Comparison of ENCODE assay signal across 17 cellular contexts in the genomic region with DNA sequence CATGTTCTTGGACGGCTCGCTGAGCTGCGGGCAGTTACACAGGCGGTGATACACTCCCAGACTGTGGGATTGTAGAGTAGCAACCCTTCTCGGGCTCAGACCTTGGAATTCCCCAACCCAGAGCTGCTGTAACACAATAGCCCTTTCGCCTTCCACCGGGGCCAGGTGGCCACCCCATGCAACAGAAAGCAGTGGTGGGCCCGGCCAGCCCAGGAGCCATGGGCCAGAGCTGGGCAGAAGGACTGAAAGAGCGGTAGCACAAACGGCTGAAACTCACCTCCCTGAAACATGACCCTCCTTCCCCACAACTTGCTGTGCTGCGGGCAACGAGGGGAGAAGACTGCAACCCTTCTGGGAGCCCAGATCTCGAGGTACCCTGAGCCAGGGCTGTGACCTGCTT.
DNase-seq lines count a peak whose midpoint lies in the region; ATAC-seq, FAIRE-seq and TF ChIP-seq lines count a peak whose summit lies in the region.
"Had no signal": no experiment of that assay in that cellular context is flagged by ENCODE, and none has a peak within 500 bp of the region (broad histone marks: within the 10 kb centered on the region; RNA-seq: fewer than 3 reads in every experiment).

No MANE protein-coding gene starts in this region.

- no peak overlapping the region for H2AFZ ChIP-seq in H1 (ENCODE audit: low read length)

- no peak overlapping the region for H3K27ac ChIP-seq in H1 (ENCODE audit: low read depth, low read length)
- H3K27ac ChIP-seq in upper lobe of right lung: no peak overlapping the region

- DNase-seq in H1 (ENCODE audit: low read depth in 1 of 2, low spot score in 2 of 2) (no peak), posterior vena cava (ENCODE audit: low spot score) (peak; percentile 67), upper lobe of right lung (no peak), T-helper 2 cell (no peak)
- DNase-seq in activated CD4-positive, alpha-beta T cell treated with anti-CD3 and anti-CD28 coated beads, Interleukin-2, amount 50 U/mL, for 1 hour: no peak
- no peak for DNase-seq in central memory CD4-positive, alpha-beta T cell
- DNase-seq: C1 segment of cervical spinal cord; Calu3; CD4-positive, alpha-beta memory T cell; COR-L47; DMS53; DND-41; GOT3; H9 had no signal

- H3K4me2 ChIP-seq in H1 (ENCODE audit: insufficient read depth in 1 of 2, low read depth in 2 of 2, low read length in 2 of 2): no peak overlapping the region

- H4K8ac ChIP-seq in H1 (ENCODE audit: extremely low read depth, insufficient read depth, low read length): peak overlapping the region; percentile 68; the same call in 1 of the 2 replicates

- no peak overlapping the region for H2AK5ac ChIP-seq in H1 (ENCODE audit: low read depth, low read length)

- TF ChIP-seq EP300 in H1 (IDR thresholded peaks at IDR 0.05; ENCODE audit: borderline replicate concordance in 1 of 2, low read depth in 2 of 2, low read length in 2 of 2): no peak

- no peak overlapping the region for H3K9ac ChIP-seq in H1 (replicated peaks in 1 of 4; ENCODE audit: extremely low read depth in 1 of 4, low read depth in 3 of 4, low read length in 3 of 4)

- no peak overlapping the region for H2BK15ac ChIP-seq in H1 (ENCODE audit: low read length)

- H4K91ac ChIP-seq in H1 (replicated peaks; ENCODE audit: insufficient read length, low read length): no peak overlapping the region

- POLR2A ChIA-PET in H1 (lab: Charles Lee; ENCODE audit: partially characterized antibody): no interaction called here

- peak; percentile 15 for ATAC-seq in upper lobe of right lung
- ATAC-seq: HCT116 had no signal

- H4K20me1 ChIP-seq in H1 (replicated peaks in 1 of 2; ENCODE audit: control insufficient read depth in 1 of 2, insufficient read depth in 2 of 2, low read length in 2 of 2): no peaks in the 10 kb centered on the region

- H4K5ac ChIP-seq in H1 (ENCODE audit: insufficient read length, low read depth, low read length): no peak overlapping the region

- peaks cover 0 to 1% (median 0%) of the 10 kb centered on the region in 4 experiments; a peak in 1 of 7 replicates for H3K27me3 ChIP-seq in H1 (replicated peaks in 1 of 4; ENCODE audit: control insufficient read depth in 3 of 4, extremely low read depth in 1 of 4, insufficient read depth in 3 of 4, low read length in 3 of 4)
- H3K27me3 ChIP-seq in upper lobe of right lung: no peaks in the 10 kb centered on the region

- H3K18ac ChIP-seq in H1 (ENCODE audit: extremely low read depth, low read length): no peak overlapping the region

- CTCF ChIA-PET in H1 (lab: Charles Lee; ENCODE audit: partially characterized antibody): no interaction called here

- no peak for TF ChIP-seq POLR2A in H1 (IDR thresholded peaks at IDR 0.05; ENCODE audit: control extremely low read depth in 1 of 2, low read depth in 2 of 2, low read length in 2 of 2)

- H3K36me3 ChIP-seq in H1 (ENCODE audit: control insufficient read depth in 2 of 4, insufficient read depth in 4 of 4, low read length in 3 of 4): no peaks in the 10 kb centered on the region
- H3K36me3 ChIP-seq in upper lobe of right lung: no peaks in the 10 kb centered on the region

- no peak overlapping the region for H3K23ac ChIP-seq in H1 (ENCODE audit: insufficient read length)

- intact Hi-C loops in posterior vena cava (cut with DNase I) (no loop called here), upper lobe of right lung (cut with DNase I) (no loop called here)

- WGBS in H1 (ENCODE audit: extremely low coverage in 1 of 2, insufficient coverage in 1 of 2, insufficient read length in 1 of 2, insufficient replicate concordance in 2 of 2, low coverage in 1 of 2, low lambda C conversion rate in 2 of 2, missing lambda C conversion rate in 1 of 2), 2 experiments: 87% methylated on average over 13 of the region's 13 CpGs; no CpG with 5 or more reads in 1 of the 2 experiments

- no peaks in the 10 kb centered on the region for H3K79me1 ChIP-seq in H1 (ENCODE audit: low read depth, low read length)

- no peak for TF ChIP-seq RAD21 in H1 (IDR thresholded peaks at IDR 0.05 in 1 of 2, conservative IDR thresholded peaks at IDR 0.05 in 1 of 2; ENCODE audit: low read depth in 2 of 2, low read length in 2 of 2)

- FAIRE-seq in H1 (lab: Jason Lieb, UNC): no peak
- FAIRE-seq: G401.6, GM12892 had no signal

- no peaks in the 10 kb centered on the region for H3K23me2 ChIP-seq in H1 (ENCODE audit: low read depth, low read length)

- H3K14ac ChIP-seq in H1 (ENCODE audit: insufficient read length): no peak overlapping the region

- no peak overlapping the region for H3K4ac ChIP-seq in H1 (replicated peaks; ENCODE audit: insufficient read length, low read depth, low read length)

- H3K4me1 ChIP-seq in H1 (replicated peaks in 1 of 4; ENCODE audit: control insufficient read depth in 3 of 4, insufficient read depth in 4 of 4, low read length in 3 of 4): peaks cover 0 to 3% (median under 1%) of the 10 kb centered on the region in 4 experiments; a peak in 1 of 7 replicates
- no peaks in the 10 kb centered on the region for H3K4me1 ChIP-seq in upper lobe of right lung

- no peak overlapping the region for H2BK12ac ChIP-seq in H1 (ENCODE audit: low read depth, low read length)

- no peaks in the 10 kb centered on the region; a peak in 2 of 4 replicates for H3K9me3 ChIP-seq in H1 (ENCODE audit: insufficient read depth in 2 of 2, low read depth in 1 of 2, low read length in 1 of 2)
- H3K9me3 ChIP-seq in upper lobe of right lung: no peaks in the 10 kb centered on the region

- H2BK5ac ChIP-seq in H1 (ENCODE audit: low read depth, low read length): no peak overlapping the region

- H2BK20ac ChIP-seq in H1 (ENCODE audit: low read length): no peak overlapping the region

- no peak overlapping the region for H2BK120ac ChIP-seq in H1 (replicated peaks; ENCODE audit: low read depth, low read length)

- H3K56ac ChIP-seq in H1 (replicated peaks; ENCODE audit: insufficient read length, low read depth, low read length): no peak overlapping the region

- no peaks in the 10 kb centered on the region for H3K79me2 ChIP-seq in H1 (ENCODE audit: control insufficient read depth in 1 of 2, insufficient read depth in 2 of 2, low read length in 2 of 2)

- H3K4me3 ChIP-seq in H1 (ENCODE audit: extremely low read depth in 1 of 4, insufficient read depth in 2 of 4, low read depth in 3 of 4, low read length in 4 of 4) (no peak overlapping the region), upper lobe of right lung (no peak overlapping the region)

- no peak for TF ChIP-seq CTCF in H1 (IDR thresholded peaks at IDR 0.05; ENCODE audit: control extremely low read depth in 1 of 3, insufficient read depth in 1 of 3, low read depth in 1 of 3, low read length in 3 of 3)
- no peak for TF ChIP-seq CTCF in upper lobe of right lung (IDR thresholded peaks at IDR 0.05)

TF ChIP-seq in H1, 55 proteins besides CTCF, POLR2A, EP300 and RAD21:
- TF ChIP-seq TEAD4 (IDR thresholded peaks at IDR 0.05; ENCODE audit: low read depth, low read length): no peak
- TF ChIP-seq POU5F1 (IDR thresholded peaks at IDR 0.05; ENCODE audit: low read depth, low read length): no peak
TF ChIP-seq in H1: peak in this region for 0.
